9 cellular contexts compared by ENCODE assay signal in the genomic region with DNA sequence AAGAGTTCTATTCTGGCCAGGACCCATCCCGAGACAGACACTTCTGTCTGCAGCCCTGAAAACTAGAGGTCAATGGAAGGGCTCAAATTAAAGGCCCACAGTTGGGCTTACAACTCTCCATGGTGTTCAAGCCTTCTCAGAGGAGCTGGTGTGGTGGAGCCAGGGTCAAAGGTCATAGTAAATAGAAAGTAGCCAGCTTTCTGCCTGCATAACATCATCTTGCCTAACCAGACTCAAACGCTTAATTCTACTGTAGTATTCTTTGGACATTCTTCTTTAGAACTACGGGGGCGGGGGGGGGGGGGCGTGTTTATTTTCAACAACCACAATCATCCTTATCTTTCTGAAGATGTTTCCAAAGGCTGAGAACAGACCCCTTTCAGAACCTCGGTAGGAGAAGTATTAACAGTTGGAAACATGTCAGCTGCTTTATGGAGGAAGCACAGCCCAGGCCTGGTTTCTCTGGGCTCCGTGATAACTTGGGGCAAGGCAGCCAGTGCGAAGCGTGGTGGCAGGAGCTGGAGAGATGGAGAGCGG. TPM values are rescaled to one million over a fixed set of nuclear protein-coding genes. Genes with fewer than 3 reads are reported as not detected.
DNase-seq lines count a peak whose midpoint lies in the region; ATAC-seq and TF ChIP-seq lines count a peak whose summit lies in the region.
"Had no signal": no experiment of that assay in that cellular context is flagged by ENCODE, and none has a peak within 500 bp of the region (broad histone marks: within the 10 kb centered on the region; RNA-seq: fewer than 3 reads in every experiment).

No MANE protein-coding gene starts in this region.

- TF ChIP-seq POLR2A in transverse colon (IDR thresholded peaks at IDR 0.05): no peak

- intact Hi-C loops in activated T-helper 2 cell treated with anti-CD3 and anti-CD28 coated beads, Interferon-gamma antibody, Interleukin-2, Interleukin-4, amounts not matched to agents 10 μg/mL and 5 μg/mL and 100 μg/mL, durations not matched to agents 14 hours and 24 hours and 36 hours (cut with micrococcal nuclease): loop anchor here (1.0 to 5.0 kb wide), 5 partner anchors 19 to 136 kb away; no protein-coding TSS in a partner anchor
- intact Hi-C loops in left lung (cut with DNase I) (no loop called here), transverse colon (cut with DNase I; ENCODE audit: low total_unique reads) (loop anchor here (5.0 kb wide), 2 partner anchors 51 to 136 kb away; no protein-coding TSS in a partner anchor)

- H3K9me3 Mint-ChIP-seq in activated naive CD4-positive, alpha-beta T cell treated with anti-CD3 and anti-CD28 coated beads, Interleukin-2, amount 10 ng/mL, durations not matched to agents 7 days and 5 days: no peaks in the 10 kb centered on the region
- no peaks in the 10 kb centered on the region for H3K9me3 Mint-ChIP-seq in activated T-helper 2 cell treated with anti-CD3 and anti-CD28 coated beads, Interferon-gamma antibody, Interleukin-2, Interleukin-4, amounts not matched to agents 10 μg/mL and 5 μg/mL and 100 μg/mL, durations not matched to agents 14 hours and 24 hours and 36 hours

- CTCF ChIA-PET in activated naive CD4-positive, alpha-beta T cell treated with anti-CD3 and anti-CD28 coated beads, Interleukin-2, amount 10 ng/mL, durations not matched to agents 7 days and 5 days (lab: Charles Lee): interaction anchor here (1.1 to 1.5 kb wide), 3 partner anchors 9 to 47 kb away, joined by 3 to 5 read pairs (median 4); no protein-coding TSS in a partner anchor

- H3K4me3 Mint-ChIP-seq in activated naive CD4-positive, alpha-beta T cell treated with anti-CD3 and anti-CD28 coated beads, Interleukin-2, amount 10 ng/mL, durations not matched to agents 7 days and 5 days: peak overlapping the region; percentile 86
- H3K4me3 Mint-ChIP-seq in activated T-helper 2 cell treated with anti-CD3 and anti-CD28 coated beads, Interferon-gamma antibody, Interleukin-2, Interleukin-4, amounts not matched to agents 10 μg/mL and 5 μg/mL and 100 μg/mL, durations not matched to agents 14 hours and 24 hours and 36 hours (ENCODE audit: low read depth): peak overlapping the region; percentile 76

- H3K27ac ChIP-seq in left lung: peak overlapping the region; percentile 94 to 97
- H3K27ac ChIP-seq in transverse colon: peak overlapping the region; percentile 94 to 99 (median 98)

- WGBS in transverse colon (ENCODE audit: low coverage in 1 of 2), 2 donors: 41 to 70% methylated on average over 2 to 10 of the region's 10 CpGs

- H3K4me1 Mint-ChIP-seq in activated naive CD4-positive, alpha-beta T cell treated with anti-CD3 and anti-CD28 coated beads, Interleukin-2, amount 10 ng/mL, durations not matched to agents 7 days and 5 days: peaks cover 26% of the 10 kb centered on the region
- peaks cover 29% of the 10 kb centered on the region for H3K4me1 Mint-ChIP-seq in activated T-helper 2 cell treated with anti-CD3 and anti-CD28 coated beads, Interferon-gamma antibody, Interleukin-2, Interleukin-4, amounts not matched to agents 10 μg/mL and 5 μg/mL and 100 μg/mL, durations not matched to agents 14 hours and 24 hours and 36 hours (ENCODE audit: low read depth)

- peaks cover 11% of the 10 kb centered on the region for H3K27me3 Mint-ChIP-seq in activated naive CD4-positive, alpha-beta T cell treated with anti-CD3 and anti-CD28 coated beads, Interleukin-2, amount 10 ng/mL, durations not matched to agents 7 days and 5 days
- H3K27me3 Mint-ChIP-seq in activated T-helper 2 cell treated with anti-CD3 and anti-CD28 coated beads, Interferon-gamma antibody, Interleukin-2, Interleukin-4, amounts not matched to agents 10 μg/mL and 5 μg/mL and 100 μg/mL, durations not matched to agents 14 hours and 24 hours and 36 hours (ENCODE audit: low read depth): peaks cover 10% of the 10 kb centered on the region

- H3K9me3 ChIP-seq in left lung (no peaks in the 10 kb centered on the region), transverse colon (no peaks in the 10 kb centered on the region)

- H3K36me3 ChIP-seq in left lung (no peaks in the 10 kb centered on the region), transverse colon (no peaks in the 10 kb centered on the region)

- peak overlapping the region; percentile 80 for H3K27ac Mint-ChIP-seq in activated naive CD4-positive, alpha-beta T cell treated with anti-CD3 and anti-CD28 coated beads, Interleukin-2, amount 10 ng/mL, durations not matched to agents 7 days and 5 days
- peak overlapping the region; percentile 91 for H3K27ac Mint-ChIP-seq in activated T-helper 2 cell treated with anti-CD3 and anti-CD28 coated beads, Interferon-gamma antibody, Interleukin-2, Interleukin-4, amounts not matched to agents 10 μg/mL and 5 μg/mL and 100 μg/mL, durations not matched to agents 14 hours and 24 hours and 36 hours

- H3K27me3 ChIP-seq in left lung (no peaks in the 10 kb centered on the region), transverse colon (no peaks in the 10 kb centered on the region)

- H3K4me1 ChIP-seq in left lung (peaks cover 14 to 28% of the 10 kb centered on the region in 2 donors), transverse colon (peaks cover 13 to 29% (median 19%) of the 10 kb centered on the region in 4 donors)

- TF ChIP-seq EP300 in transverse colon (IDR thresholded peaks at IDR 0.05; ENCODE audit: low read depth): no peak

- no peak for DNase-seq in activated naive CD4-positive, alpha-beta T cell treated with anti-CD3 and anti-CD28 coated beads, Interleukin-2, amount 10 ng/mL, durations not matched to agents 7 days and 5 days
- DNase-seq in activated naive CD4-positive, alpha-beta T cell treated with anti-CD3 and anti-CD28 coated beads, Interleukin-2, amount 50 U/mL, for 16 hours: no peak
- no peak for DNase-seq in activated T-helper 2 cell treated with anti-CD3 and anti-CD28 coated beads, Interferon-gamma antibody, Interleukin-2, Interleukin-4, amounts not matched to agents 10 μg/mL and 5 μg/mL and 100 μg/mL, durations not matched to agents 14 hours and 24 hours and 36 hours (ENCODE audit: low spot score)
- no peak for DNase-seq in left lung
- DNase-seq in transverse colon: no peak
- DNase-seq in NCI-H2227 (lab: John Stamatoyannopoulos, UW; ENCODE audit: unreplicated experiment): no peak
- DNase-seq: NCI-H774 had no signal

- ATAC-seq in left lung: no peak
- ATAC-seq in GM21423 (IDR thresholded peaks at IDR 0.05; ENCODE audit: unreplicated experiment): no peak
- no peak for ATAC-seq in GM21619 (IDR thresholded peaks at IDR 0.05; ENCODE audit: unreplicated experiment)

- H3K4me3 ChIP-seq in left lung (peak overlapping the region in 1 of 2 donors; percentile 98), transverse colon (peak overlapping the region in 3 of 4 donors; percentile 69 to 84 (median 70))

- in situ Hi-C loops in transverse colon (cut with MboI; ENCODE audit: low pct_ligation_motif_present in 1 of 4, low pct_unique_long_range_greater_than_20kb in 1 of 4, low sequenced_read_pairs in 3 of 4): loop anchor here in 1 of 4 donors (25.0 kb wide), 1 partner anchor 131 kb away; no protein-coding TSS in a partner anchor

- peaks cover 6% of the 10 kb centered on the region for H3K36me3 Mint-ChIP-seq in activated naive CD4-positive, alpha-beta T cell treated with anti-CD3 and anti-CD28 coated beads, Interleukin-2, amount 10 ng/mL, durations not matched to agents 7 days and 5 days
- peaks cover 9% of the 10 kb centered on the region for H3K36me3 Mint-ChIP-seq in activated T-helper 2 cell treated with anti-CD3 and anti-CD28 coated beads, Interferon-gamma antibody, Interleukin-2, Interleukin-4, amounts not matched to agents 10 μg/mL and 5 μg/mL and 100 μg/mL, durations not matched to agents 14 hours and 24 hours and 36 hours (ENCODE audit: low read depth)

- TF ChIP-seq CTCF in left lung (IDR thresholded peaks at IDR 0.05) (no peak), transverse colon (IDR thresholded peaks at IDR 0.05) (no peak)

RNA-seq across cellular contexts. Expression of a gene that starts 1.5 kb away (rescaled TPM):
- total RNA-seq in activated T-helper 2 cell treated with anti-CD3 and anti-CD28 coated beads, Interferon-gamma antibody, Interleukin-2, Interleukin-4, amounts not matched to agents 10 μg/mL and 5 μg/mL and 100 μg/mL, durations not matched to agents 14 hours and 24 hours and 36 hours: 23.1 and 23.6 TPM in 2 replicates
- 10 to 100 TPM; 49.3 to 54.0 TPM for total RNA-seq in left lung
- total RNA-seq in transverse colon: 100 to 1,000 TPM in 2 of 4 donors, 10 to 100 TPM in 2; 73.9 to 214 (median 107) TPM

Comparison
In these comparisons a context has a peak if more than half of its experiments do, and no peak if none do; other contexts are left out.
1. intact Hi-C loops: an anchor here in activated T-helper 2 cell treated with anti-CD3 and anti-CD28 coated beads, Interferon-gamma antibody, Interleukin-2, Interleukin-4, amounts not matched to agents 10 μg/mL and 5 μg/mL and 100 μg/mL, durations not matched to agents 14 hours and 24 hours and 36 hours (1.0 to 5.0 kb wide) and transverse colon (5.0 kb wide); none called in left lung.